3 cellular contexts compared by ENCODE assay signal in genomic region chr22:37328486-37329238, GRCh38. TPM values are rescaled to one million over a fixed set of nuclear protein-coding genes. Genes with fewer than 3 reads are reported as not detected.
"Had no signal": no experiment of that assay in that cellular context is flagged by ENCODE, and none has a peak within 500 bp of the region (broad histone marks: within the 10 kb centered on the region; RNA-seq: fewer than 3 reads in every experiment).

No MANE protein-coding gene starts in this region.

RNA-seq across cellular contexts. Expression of gene CYTH4, which starts 46.4 kb away (rescaled TPM):
- total RNA-seq: cardiac muscle cell, chondrocyte, osteocyte had no signal
- polyA plus RNA-seq: cardiac muscle cell had no signal
